17 cellular contexts compared by ENCODE assay signal in the genomic region with DNA sequence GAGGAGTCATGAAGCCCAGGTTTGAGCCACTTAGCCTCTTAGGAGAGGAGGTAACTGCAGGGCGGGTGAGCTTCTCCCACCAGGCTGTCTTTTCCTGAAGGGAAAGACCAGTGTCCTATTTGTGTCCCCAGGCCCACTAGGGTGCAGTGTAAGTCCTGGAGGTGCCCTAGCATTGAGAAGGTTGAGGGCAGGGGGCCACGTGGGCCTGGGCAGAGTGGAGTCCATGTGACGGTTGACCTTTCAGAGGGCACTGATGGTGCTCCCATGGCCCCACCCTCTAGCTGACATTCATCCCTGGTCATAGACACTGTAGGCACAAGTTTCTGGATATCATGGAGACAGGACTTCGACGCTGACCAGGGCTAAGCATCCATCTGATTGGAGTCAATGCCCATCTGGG. TPM values are rescaled to one million over a fixed set of nuclear protein-coding genes. Genes with fewer than 3 reads are reported as not detected.
DNase-seq lines count a peak whose midpoint lies in the region; ATAC-seq, FAIRE-seq and TF ChIP-seq lines count a peak whose summit lies in the region.
"Had no signal": no experiment of that assay in that cellular context is flagged by ENCODE, and none has a peak within 500 bp of the region (broad histone marks: within the 10 kb centered on the region; RNA-seq: fewer than 3 reads in every experiment).

No MANE protein-coding gene starts in this region.

- H3K9me2 ChIP-seq in PC-3 (replicated peaks; ENCODE audit: low read length), result no peaks in the 10 kb centered on the region

- H3K4me1 ChIP-seq in HepG2 (ENCODE audit: insufficient read depth, low read length) (no peaks in the 10 kb centered on the region), right lobe of liver (no peaks in the 10 kb centered on the region), PC-3 (ENCODE audit: insufficient read depth, low read length) (no peaks in the 10 kb centered on the region), neural progenitor cell (peaks cover 13% of the 10 kb centered on the region)

- H3K4me1 Mint-ChIP-seq in neural progenitor cell, result peaks cover 12% of the 10 kb centered on the region

- H3K27me3 ChIP-seq in HepG2 (ENCODE audit: control insufficient read depth in 1 of 2, insufficient read depth in 2 of 2, low read length in 2 of 2) (peaks cover 3 to 45% of the 10 kb centered on the region in 2 experiments), right lobe of liver (no peaks in the 10 kb centered on the region), PC-3 (ENCODE audit: low read length) (no peaks in the 10 kb centered on the region), neural progenitor cell (no peaks in the 10 kb centered on the region)

- POLR2A ChIA-PET in HepG2 (lab: Yijun Ruan, JAX) (no interaction called here), PC-3 (lab: Charles Lee; ENCODE audit: unreplicated experiment) (no interaction called here)

- DNase-seq in HepG2 (ENCODE audit: low spot score) (no peak), right lobe of liver (no peak), PC-3 (no peak), neural progenitor cell (ENCODE audit: low spot score) (no peak), KBM-7 (no peak), foreskin melanocyte (no peak)
- DNase-seq: ACHN; CD4-positive, alpha-beta memory T cell; DND-41; H7; Karpas-422; NCI-H1436; NCI-H2227 treated with DMSO at 0.1 percent for 48 hours; SHP77 treated with DMSO at 0.1 percent for 48 hours had no signal

- H3K4me3 ChIP-seq in HepG2 (replicated peaks in 1 of 3; ENCODE audit: insufficient read depth in 1 of 3, low read depth in 2 of 3, low read length in 3 of 3) (no peak overlapping the region), right lobe of liver (no peak overlapping the region), PC-3 (ENCODE audit: low read length) (no peak overlapping the region), neural progenitor cell (no peak overlapping the region)

- no peak; the same call in 2 of the 3 replicates for ATAC-seq in HepG2
- ATAC-seq in right lobe of liver, result no peak
- ATAC-seq in PC-3, result no peak
- no peak for ATAC-seq in GM19455 (IDR thresholded peaks at IDR 0.05; ENCODE audit: unreplicated experiment)

- TF ChIP-seq CTCF in HepG2 (CRISPR knock-in tag; IDR thresholded peaks at IDR 0.05) (0 out of 2 replicates have a peak, but pooled peaks have one; percentile 6), right lobe of liver (IDR thresholded peaks at IDR 0.05) (no peak), PC-3 (conservative IDR thresholded peaks at IDR 0.05; ENCODE audit: low read depth, low read length) (0 out of 2 replicates have a peak, but pooled peaks have one; percentile 11), neural progenitor cell (IDR thresholded peaks at IDR 0.05) (peak; percentile 15)

- intact Hi-C loops in HepG2 (cut with micrococcal nuclease; ENCODE audit: unreplicated experiment), result no loop called here
- intact Hi-C loops in right lobe of liver (cut with DNase I), result no loop called here
- intact Hi-C loops in PC-3 (cut with micrococcal nuclease), result no loop called here

- no peak for TF ChIP-seq RAD21 in HepG2 (CRISPR knock-in tag; IDR thresholded peaks at IDR 0.05)

- no peaks in the 10 kb centered on the region for H3K36me3 Mint-ChIP-seq in neural progenitor cell
- H3K36me3 Mint-ChIP-seq: CD4-positive, alpha-beta memory T cell had no signal

- H3K9me3 Mint-ChIP-seq in neural progenitor cell, result no peaks in the 10 kb centered on the region
- H3K9me3 Mint-ChIP-seq: CD4-positive, alpha-beta memory T cell had no signal

- H3K9ac ChIP-seq in HepG2 (ENCODE audit: insufficient read depth, low read depth, low read length) (no peak overlapping the region), PC-3 (ENCODE audit: low read length) (no peak overlapping the region), neural progenitor cell (no peak overlapping the region)

- in situ Hi-C loops in HepG2 (cut with HindIII; ENCODE audit: extremely low pct_ligation_motif_present, low pct_unique_long_range_greater_than_20kb), result no loop called here
- in situ Hi-C loops in KBM-7 (cut with MboI; ENCODE audit: low pct_unique_long_range_greater_than_20kb, low sequenced_read_pairs), result no loop called here

- H3F3A ChIP-seq in PC-3 (ENCODE audit: low read length, unreplicated experiment) (no peaks in the 10 kb centered on the region), neural progenitor cell (ENCODE audit: low read depth) (no peaks in the 10 kb centered on the region)

- 5% methylated on average over 3 of the region's 5 CpGs for WGBS in HepG2 (ENCODE audit: low lambda C conversion rate)
- WGBS in right lobe of liver (ENCODE audit: insufficient coverage, low coverage, low lambda C conversion rate, missing lambda C conversion rate), result 64% methylated on average over 2 of the region's 5 CpGs

- H3K4me3 Mint-ChIP-seq in neural progenitor cell, result no peak overlapping the region
- H3K4me3 Mint-ChIP-seq: CD4-positive, alpha-beta memory T cell had no signal

- H3K4me2 ChIP-seq in HepG2 (ENCODE audit: low read depth, low read length) (no peak overlapping the region), PC-3 (ENCODE audit: low read length) (no peak overlapping the region), neural progenitor cell (no peak overlapping the region)

- H4K20me1 ChIP-seq in HepG2 (ENCODE audit: insufficient read depth, low read length) (no peaks in the 10 kb centered on the region), PC-3 (ENCODE audit: low read length) (no peaks in the 10 kb centered on the region), neural progenitor cell (ENCODE audit: low read depth) (no peaks in the 10 kb centered on the region)

- BruUV-seq in HepG2 (replicated peaks; lab: Mats Ljungman, UMichigan) (no TSS peak), PC-3 (replicated peaks; lab: Mats Ljungman, UMichigan) (no TSS peak)

- TF ChIP-seq EP300 in HepG2 (IDR thresholded peaks at IDR 0.05; ENCODE audit: low read depth in 2 of 2, low read length in 2 of 2) (no peak), HepG2 (CRISPR knock-in tag; IDR thresholded peaks at IDR 0.05; ENCODE audit: borderline replicate concordance) (no peak)

- H2AFZ ChIP-seq in HepG2 (ENCODE audit: low read length), result no peak overlapping the region
- H2AFZ ChIP-seq in PC-3 (ENCODE audit: low read length), result no peak overlapping the region
- no peak overlapping the region for H2AFZ ChIP-seq in neural progenitor cell (replicated peaks)

- H3K27ac ChIP-seq in HepG2 (ENCODE audit: extremely low read length, insufficient read depth, low read length) (no peak overlapping the region), right lobe of liver (no peak overlapping the region), PC-3 (ENCODE audit: low read length) (no peak overlapping the region), neural progenitor cell (no peak overlapping the region)

- TF ChIP-seq POLR2A in HepG2 (IDR thresholded peaks at IDR 0.05; ENCODE audit: insufficient read depth in 1 of 2, low read depth in 2 of 2, low read length in 2 of 2), result no peak
- TF ChIP-seq POLR2A in right lobe of liver (IDR thresholded peaks at IDR 0.05), result no peak

- H3K36me3 ChIP-seq in HepG2 (replicated peaks in 1 of 2; ENCODE audit: control insufficient read depth in 1 of 2, insufficient read depth in 2 of 2, low read length in 2 of 2) (no peaks in the 10 kb centered on the region), right lobe of liver (no peaks in the 10 kb centered on the region), PC-3 (ENCODE audit: low read depth, low read length) (no peaks in the 10 kb centered on the region), neural progenitor cell (no peaks in the 10 kb centered on the region)

- FAIRE-seq in HepG2 (lab: Jason Lieb, UNC), result no peak
- FAIRE-seq: D721Med, RCC 7860 had no signal

- peak overlapping the region; percentile 44 for H3K27ac Mint-ChIP-seq in neural progenitor cell
- H3K27ac Mint-ChIP-seq: CD4-positive, alpha-beta memory T cell had no signal

- no peaks in the 10 kb centered on the region for H3K79me2 ChIP-seq in HepG2 (ENCODE audit: insufficient read depth, low read length)
- H3K79me2 ChIP-seq in PC-3 (ENCODE audit: low read length), result no peaks in the 10 kb centered on the region
- no peaks in the 10 kb centered on the region for H3K79me2 ChIP-seq in neural progenitor cell (ENCODE audit: low read depth)

- H3K9me3 ChIP-seq in HepG2 (ENCODE audit: low read length) (no peaks in the 10 kb centered on the region), right lobe of liver (no peaks in the 10 kb centered on the region), PC-3 (ENCODE audit: low read length) (no peaks in the 10 kb centered on the region), neural progenitor cell (ENCODE audit: low read depth) (no peaks in the 10 kb centered on the region)

- H3K27me3 Mint-ChIP-seq in neural progenitor cell (ENCODE audit: insufficient read depth, low read depth), result peaks cover 16% of the 10 kb centered on the region
- H3K27me3 Mint-ChIP-seq: CD4-positive, alpha-beta memory T cell had no signal

- CTCF ChIA-PET in HepG2 (lab: Yijun Ruan, JAX; ENCODE audit: low intra/inter-chr PET ratio, low total read pairs), result no interaction called here
- CTCF ChIA-PET in PC-3 (lab: Charles Lee), result no interaction called here

TF ChIP-seq in HepG2, 621 proteins besides CTCF, POLR2A, EP300 and RAD21 (continues in another document):
- TF ChIP-seq KLF9 (CRISPR knock-in tag; IDR thresholded peaks at IDR 0.05; ENCODE audit: low read depth), result no peak

RNA-seq across cellular contexts. Expression of a gene that starts 44.1 kb away (rescaled TPM):
- total RNA-seq in HepG2 (2016; rRNA removed; fragmentation: Illumina TruSeq; extraction: Trizol), result not detected in 2 replicates
- total RNA-seq in HepG2 (2016; cell fraction: cytosol; rRNA removed; fragmentation: Illumina TruSeq; extraction: Trizol; ENCODE audit: low read depth), result not detected in 2 replicates
- total RNA-seq in HepG2 (2016; cell fraction: insoluble cytoplasmic fraction; rRNA removed; fragmentation: Illumina TruSeq; extraction: Trizol), result not detected in 2 replicates
- not detected in 2 replicates for total RNA-seq in HepG2 (2016; cell fraction: membrane; rRNA removed; fragmentation: Illumina TruSeq; extraction: Trizol)
- not detected in 2 replicates for total RNA-seq in HepG2 (2016; cell fraction: nucleus; rRNA removed; fragmentation: Illumina TruSeq; extraction: Trizol)
- not detected in 2 replicates for polyA plus RNA-seq in HepG2 (2011; rRNA removed)
- polyA plus RNA-seq in HepG2 (2011; cell fraction: cytosol; rRNA removed), result not detected in 2 replicates
- polyA plus RNA-seq in HepG2 (2011; cell fraction: nucleus; rRNA removed), result not detected in 2 replicates
- polyA plus RNA-seq in HepG2 (2012), result not detected in 2 replicates
- polyA plus RNA-seq in HepG2 (2016; cell fraction: cytosol; fragmentation: Illumina TruSeq; extraction: Trizol; ENCODE audit: low read depth), result not detected in 2 replicates
- not detected in 2 replicates for polyA plus RNA-seq in HepG2 (2016; cell fraction: insoluble cytoplasmic fraction; fragmentation: Illumina TruSeq; extraction: Trizol; ENCODE audit: low read depth)
- polyA plus RNA-seq in HepG2 (2016; cell fraction: membrane; fragmentation: Illumina TruSeq; extraction: Trizol; ENCODE audit: low read depth), result not detected in 2 replicates
- polyA plus RNA-seq in HepG2 (2016; cell fraction: nucleus; fragmentation: Illumina TruSeq; extraction: Trizol; ENCODE audit: insufficient read depth, low read depth), result not detected in 2 replicates
- polyA minus RNA-seq in HepG2 (2011; rRNA and poly(A)+ RNA removed; ENCODE audit: low replicate concordance), result 1.0 TPM in 1 of 2 replicates, not detected in the other
- not detected in 2 replicates for polyA minus RNA-seq in HepG2 (2011; cell fraction: cytosol; rRNA and poly(A)+ RNA removed)
- polyA minus RNA-seq in HepG2 (2011; cell fraction: nucleus; rRNA and poly(A)+ RNA removed), result not detected in 2 replicates
- 10 to 100 TPM in 4 of 6 experiments, 1 to 10 TPM in 2; 5.7 to 22.1 (median 12.2) TPM for total RNA-seq in right lobe of liver
- 30.8 and 32.8 TPM in 2 replicates for total RNA-seq in PC-3 (2014; rRNA removed)
- total RNA-seq in neural progenitor cell (ENCODE audit: low replicate concordance), result 23.1 and 91.9 TPM in 2 replicates

Comparison
In these comparisons a context has a peak if more than half of its experiments do, and no peak if none do; other contexts are left out.
1. CTCF ChIP-seq: peak in HepG2 (single experiment), PC-3 (single experiment) and neural progenitor cell (single experiment); none in right lobe of liver (0 of 4).
2. RNA of a gene that starts 44.1 kb away (total RNA-seq): 30.8 to 32.8 TPM in PC-3, 23.1 to 91.9 TPM in neural progenitor cell and 5.7 to 22.1 TPM in right lobe of liver; not detected in HepG2; every median in the first group is over 4 times any median in the second.